In the genomic region with DNA sequence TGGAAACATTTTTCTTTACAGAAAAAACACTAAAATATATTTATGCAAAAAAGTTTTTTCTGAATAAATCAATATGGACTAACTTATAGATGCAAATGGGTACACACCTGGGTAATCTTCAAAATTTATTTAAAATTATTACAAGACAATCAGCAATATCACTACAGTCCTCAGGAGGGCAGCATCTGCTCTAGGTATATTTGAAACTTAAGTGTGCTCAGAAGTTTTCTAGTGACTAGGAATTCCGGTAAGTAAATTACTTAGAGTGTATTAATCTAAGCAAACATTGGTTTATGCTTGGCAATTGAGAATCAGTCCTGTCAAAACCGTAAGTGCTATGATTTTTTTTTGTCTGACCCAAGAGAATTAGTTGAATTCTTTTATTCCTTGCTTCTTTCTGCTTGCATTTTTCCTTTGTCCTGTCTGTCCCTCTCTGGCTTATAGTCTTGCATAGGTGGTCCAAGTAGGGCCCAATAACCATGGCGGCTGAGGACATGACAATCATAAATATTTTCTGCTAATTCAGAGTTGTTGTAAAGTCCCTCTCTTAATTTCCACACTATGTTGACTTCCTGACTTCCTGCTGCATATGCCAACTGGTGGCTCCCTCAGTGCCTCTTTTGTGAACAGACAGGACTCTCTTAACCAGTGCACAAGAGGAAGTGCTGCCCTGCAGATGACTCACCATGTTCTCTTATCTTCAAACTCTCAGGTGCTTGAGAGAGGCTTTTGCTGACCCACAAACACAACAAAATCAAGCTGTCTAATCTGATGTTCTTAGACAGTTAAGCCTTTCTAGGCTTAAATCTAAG, we compare ENCODE assay signal across 1 cellular context.
TF ChIP-seq lines count a peak whose summit lies in the region.

No MANE protein-coding gene starts in this region.

TF ChIP-seq in K562, 482 proteins besides CTCF, POLR2A, EP300 and RAD21 (continued from another document):
- TF ChIP-seq, protein P1, sequence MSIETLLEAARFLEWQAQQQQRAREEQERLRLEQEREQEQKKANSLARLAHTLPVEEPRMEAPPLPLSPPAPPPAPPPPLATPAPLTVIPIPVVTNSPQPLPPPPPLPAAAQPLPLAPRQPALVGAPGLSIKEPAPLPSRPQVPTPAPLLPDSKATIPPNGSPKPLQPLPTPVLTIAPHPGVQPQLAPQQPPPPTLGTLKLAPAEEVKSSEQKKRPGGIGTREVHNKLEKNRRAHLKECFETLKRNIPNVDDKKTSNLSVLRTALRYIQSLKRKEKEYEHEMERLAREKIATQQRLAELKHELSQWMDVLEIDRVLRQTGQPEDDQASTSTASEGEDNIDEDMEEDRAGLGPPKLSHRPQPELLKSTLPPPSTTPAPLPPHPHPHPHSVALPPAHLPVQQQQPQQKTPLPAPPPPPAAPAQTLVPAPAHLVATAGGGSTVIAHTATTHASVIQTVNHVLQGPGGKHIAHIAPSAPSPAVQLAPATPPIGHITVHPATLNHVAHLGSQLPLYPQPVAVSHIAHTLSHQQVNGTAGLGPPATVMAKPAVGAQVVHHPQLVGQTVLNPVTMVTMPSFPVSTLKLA (conservative IDR thresholded peaks at IDR 0.05), result no peak
- TF ChIP-seq SPI1 (IDR thresholded peaks at IDR 0.05; ENCODE audit: borderline replicate concordance, low read depth, low read length) (peak; percentile 13; the same call in 1 of the 2 replicates), ELF4 (CRISPR knock-in tag; IDR thresholded peaks at IDR 0.05) (no peak), HNRNPK (IDR thresholded peaks at IDR 0.05; ENCODE audit: low read depth, low read length, poor library complexity, severe bottlenecking) (no peak)
TF ChIP-seq in K562: peak in this region for 2.
